30 cellular contexts compared by ENCODE assay signal in the genomic region with DNA sequence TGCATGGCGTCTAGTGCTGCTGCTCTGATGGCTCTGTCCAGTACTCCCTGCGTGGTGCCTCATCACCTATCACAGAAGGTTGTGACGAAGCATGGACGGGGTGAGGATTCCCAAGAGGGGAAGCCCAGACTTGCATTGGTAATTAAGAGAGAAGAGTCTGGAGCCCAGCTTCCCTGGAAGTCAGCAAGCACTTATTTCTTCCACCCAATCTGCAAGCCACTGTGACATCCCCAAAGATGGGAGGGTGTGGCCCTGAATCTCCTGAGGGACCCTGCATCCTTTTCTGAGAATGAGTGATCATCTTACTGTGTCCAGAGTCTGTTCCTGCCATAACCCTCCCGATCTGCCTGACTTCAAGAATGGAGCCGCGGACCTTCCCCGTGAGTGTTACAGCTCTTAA.
"Had no signal": no experiment of that assay in that cellular context is flagged by ENCODE, and none has a peak within 500 bp of the region (broad histone marks: within the 10 kb centered on the region; RNA-seq: fewer than 3 reads in every experiment).

No MANE protein-coding gene starts in this region.

- H3K27ac ChIP-seq: brain microvascular endothelial cell, epithelial cell of prostate, foreskin keratinocyte, gastrocnemius medialis, heart left ventricle had no signal

- H3K4me1 ChIP-seq: foreskin keratinocyte, gastrocnemius medialis, heart left ventricle had no signal

- H3K9me3 ChIP-seq: gastrocnemius medialis, heart left ventricle had no signal

- H3K4me3 Mint-ChIP-seq: activated CD4-positive, alpha-beta memory T cell treated with anti-CD3 and anti-CD28 coated beads for 36 hours; activated CD4-positive, alpha-beta T cell treated with anti-CD3 and anti-CD28 coated beads for 36 hours; activated CD4-positive, alpha-beta T cell treated with anti-CD3 and anti-CD28 coated beads, Interleukin-2, amount 10 ng/mL, durations not matched to agents 24 days and 14 days; activated CD8-positive, alpha-beta memory T cell treated with anti-CD3 and anti-CD28 coated beads, Interleukin-2, amount 10 ng/mL, durations not matched to agents 7 days and 5 days; activated CD8-positive, alpha-beta T cell treated with anti-CD3 and anti-CD28 coated beads, Interleukin-2, amount 10 ng/mL, durations not matched to agents 7 days and 5 days; activated naive CD4-positive, alpha-beta T cell treated with anti-CD3 and anti-CD28 coated beads for 36 hours; activated naive CD4-positive, alpha-beta T cell treated with anti-CD3 and anti-CD28 coated beads, Interleukin-2, amount 50 U/mL, for 24 hours; activated T-helper 1 cell treated with anti-CD3 and anti-CD28 coated beads, Interleukin-12 subunit alpha, Interleukin-12 subunit beta, Interleukin-2, Interleukin-4 antibody, amounts not matched to agents 30 ng/mL and 10 ng/mL and 1 ng/mL, durations not matched to agents 14 hours and 24 hours and 36 hours; central memory CD8-positive, alpha-beta T cell; effector memory CD8-positive, alpha-beta T cell had no signal

- DNase-seq: activated CD4-positive, alpha-beta memory T cell treated with anti-CD3 and anti-CD28 coated beads for 36 hours; activated CD4-positive, alpha-beta T cell treated with anti-CD3 and anti-CD28 coated beads for 36 hours; activated CD4-positive, alpha-beta T cell treated with anti-CD3 and anti-CD28 coated beads, Interleukin-2, amount 10 ng/mL, durations not matched to agents 24 days and 14 days; activated CD4-positive, CD25-positive, alpha-beta regulatory T cell; activated CD4-positive, CD25-positive, alpha-beta regulatory T cell treated with anti-CD3 and anti-CD28 coated beads, Interleukin-2, amount 50 U/mL, for 72 hours; activated CD8-positive, alpha-beta memory T cell treated with anti-CD3 and anti-CD28 coated beads, Interleukin-2, amount 50 U/mL, for 4 hours; activated CD8-positive, alpha-beta T cell treated with anti-CD3 and anti-CD28 coated beads, Interleukin-2, amount 10 ng/mL, durations not matched to agents 7 days and 5 days; activated effector memory CD4-positive, alpha-beta T cell treated with anti-CD3 and anti-CD28 coated beads, Interleukin-2, amount 50 U/mL, for 16 hours; activated naive CD4-positive, alpha-beta T cell treated with anti-CD3 and anti-CD28 coated beads for 36 hours; activated naive CD8-positive, alpha-beta T cell treated with anti-CD3 and anti-CD28 coated beads, Interleukin-2, amount 10 ng/mL, durations not matched to agents 7 days and 5 days; activated T-cell treated with anti-CD3 and anti-CD28 coated beads, Interleukin-2, amount 50 U/mL, for 1 hour; activated T-cell treated with anti-CD3 and anti-CD28 coated beads, Interleukin-2, amount 50 U/mL, for 48 hours; amniotic stem cell; anterior cingulate cortex; brain microvascular endothelial cell; cortex of kidney; dermis blood vessel endothelial cell; effector CD4-positive, alpha-beta T cell; effector memory CD8-positive, alpha-beta T cell; foreskin keratinocyte; gastrocnemius medialis; glutamatergic neuron; heart left ventricle; T-helper 2 cell had no signal

- H3K27me3 Mint-ChIP-seq: activated CD4-positive, alpha-beta memory T cell treated with anti-CD3 and anti-CD28 coated beads for 36 hours; activated CD4-positive, alpha-beta T cell treated with anti-CD3 and anti-CD28 coated beads for 36 hours; activated CD8-positive, alpha-beta memory T cell treated with anti-CD3 and anti-CD28 coated beads, Interleukin-2, amount 10 ng/mL, durations not matched to agents 7 days and 5 days; activated naive CD4-positive, alpha-beta T cell treated with anti-CD3 and anti-CD28 coated beads, Interleukin-2, amount 50 U/mL, for 24 hours; central memory CD8-positive, alpha-beta T cell had no signal

- H3K36me3 Mint-ChIP-seq: activated CD4-positive, alpha-beta memory T cell treated with anti-CD3 and anti-CD28 coated beads for 36 hours; activated CD8-positive, alpha-beta memory T cell treated with anti-CD3 and anti-CD28 coated beads, Interleukin-2, amount 10 ng/mL, durations not matched to agents 7 days and 5 days; activated naive CD4-positive, alpha-beta T cell treated with anti-CD3 and anti-CD28 coated beads, Interleukin-2, amount 50 U/mL, for 24 hours; activated naive CD8-positive, alpha-beta T cell treated with anti-CD3 and anti-CD28 coated beads, Interleukin-2, amount 10 ng/mL, durations not matched to agents 7 days and 5 days had no signal

- H3K36me3 ChIP-seq: brain microvascular endothelial cell, gastrocnemius medialis, heart left ventricle had no signal

- H3K27ac Mint-ChIP-seq: activated CD4-positive, alpha-beta memory T cell treated with anti-CD3 and anti-CD28 coated beads for 36 hours; activated CD4-positive, alpha-beta T cell treated with anti-CD3 and anti-CD28 coated beads for 36 hours; activated CD4-positive, alpha-beta T cell treated with anti-CD3 and anti-CD28 coated beads, Interleukin-2, amount 10 ng/mL, durations not matched to agents 24 days and 14 days; activated CD8-positive, alpha-beta memory T cell treated with anti-CD3 and anti-CD28 coated beads, Interleukin-2, amount 10 ng/mL, durations not matched to agents 7 days and 5 days; activated CD8-positive, alpha-beta T cell treated with anti-CD3 and anti-CD28 coated beads, Interleukin-2, amount 10 ng/mL, durations not matched to agents 7 days and 5 days; activated naive CD4-positive, alpha-beta T cell treated with anti-CD3 and anti-CD28 coated beads for 36 hours; activated naive CD4-positive, alpha-beta T cell treated with anti-CD3 and anti-CD28 coated beads, Interleukin-2, amount 50 U/mL, for 24 hours; activated naive CD8-positive, alpha-beta T cell treated with anti-CD3 and anti-CD28 coated beads, Interleukin-2, amount 10 ng/mL, durations not matched to agents 7 days and 5 days; activated T-helper 1 cell treated with anti-CD3 and anti-CD28 coated beads, Interleukin-12 subunit alpha, Interleukin-12 subunit beta, Interleukin-2, Interleukin-4 antibody, amounts not matched to agents 30 ng/mL and 10 ng/mL and 1 ng/mL, durations not matched to agents 14 hours and 24 hours and 36 hours; activated T-helper 2 cell treated with anti-CD3 and anti-CD28 coated beads, Interferon-gamma antibody, Interleukin-2, Interleukin-4, amounts not matched to agents 10 μg/mL and 5 μg/mL and 100 μg/mL, durations not matched to agents 14 hours and 24 hours and 36 hours; effector memory CD8-positive, alpha-beta T cell had no signal

- H3K4me3 ChIP-seq: gastrocnemius medialis, heart left ventricle had no signal

- H3K9me3 Mint-ChIP-seq: activated CD4-positive, alpha-beta memory T cell treated with anti-CD3 and anti-CD28 coated beads for 36 hours; activated CD4-positive, alpha-beta T cell treated with anti-CD3 and anti-CD28 coated beads, Interleukin-2, amount 10 ng/mL, durations not matched to agents 24 days and 14 days; activated naive CD4-positive, alpha-beta T cell treated with anti-CD3 and anti-CD28 coated beads for 36 hours; activated naive CD4-positive, alpha-beta T cell treated with anti-CD3 and anti-CD28 coated beads, Interleukin-2, amount 50 U/mL, for 24 hours; activated naive CD8-positive, alpha-beta T cell treated with anti-CD3 and anti-CD28 coated beads, Interleukin-2, amount 10 ng/mL, durations not matched to agents 7 days and 5 days; activated T-helper 1 cell treated with anti-CD3 and anti-CD28 coated beads, Interleukin-12 subunit alpha, Interleukin-12 subunit beta, Interleukin-2, Interleukin-4 antibody, amounts not matched to agents 30 ng/mL and 10 ng/mL and 1 ng/mL, durations not matched to agents 14 hours and 24 hours and 36 hours; activated T-helper 2 cell treated with anti-CD3 and anti-CD28 coated beads, Interferon-gamma antibody, Interleukin-2, Interleukin-4, amounts not matched to agents 10 μg/mL and 5 μg/mL and 100 μg/mL, durations not matched to agents 14 hours and 24 hours and 36 hours; central memory CD8-positive, alpha-beta T cell had no signal

- ATAC-seq: activated CD4-positive, alpha-beta T cell treated with anti-CD3 and anti-CD28 coated beads for 36 hours; activated CD8-positive, alpha-beta memory T cell treated with anti-CD3 and anti-CD28 coated beads, Interleukin-2, amount 10 ng/mL, durations not matched to agents 7 days and 5 days; activated CD8-positive, alpha-beta T cell treated with anti-CD3 and anti-CD28 coated beads, Interleukin-2, amount 10 ng/mL, durations not matched to agents 7 days and 5 days; effector memory CD8-positive, alpha-beta T cell; foreskin keratinocyte; gastrocnemius medialis had no signal

- H3K27me3 ChIP-seq: gastrocnemius medialis had no signal
